ENCODE assay signal across 21 cellular contexts in genomic region chr7:143396182-143396581, GRCh38. TPM values are rescaled to one million over a fixed set of nuclear protein-coding genes. Genes with fewer than 3 reads are reported as not detected.
DNase-seq lines count a peak whose midpoint lies in the region; ATAC-seq, FAIRE-seq and TF ChIP-seq lines count a peak whose summit lies in the region.
"Had no signal": no experiment of that assay in that cellular context is flagged by ENCODE, and none has a peak within 500 bp of the region (broad histone marks: within the 10 kb centered on the region; RNA-seq: fewer than 3 reads in every experiment).

No MANE protein-coding gene starts in this region.

- H3K4me3 Mint-ChIP-seq in naive thymus-derived CD8-positive, alpha-beta T cell, result no peak overlapping the region
- H3K4me3 Mint-ChIP-seq: CD4-positive, alpha-beta T cell had no signal

- TF ChIP-seq POLR2A in heart left ventricle (IDR thresholded peaks at IDR 0.05), result no peak
- TF ChIP-seq POLR2A in K562 (conservative IDR thresholded peaks at IDR 0.05), result no peak

- TF ChIP-seq CTCF in left ventricle myocardium inferior (IDR thresholded peaks at IDR 0.05; ENCODE audit: borderline replicate concordance) (no peak), heart left ventricle (IDR thresholded peaks at IDR 0.05) (no peak), K562 (IDR thresholded peaks at IDR 0.05 in 2 of 3, conservative IDR thresholded peaks at IDR 0.05 in 1 of 3; ENCODE audit: insufficient read depth in 2 of 3, low read depth in 1 of 3, low read length in 3 of 3) (0 out of 6 replicates have a peak, but pooled peaks of 2 of the 3 experiments have one; percentile 3 to 11), upper lobe of right lung (IDR thresholded peaks at IDR 0.05) (no peak)

- H3K36me3 ChIP-seq in left ventricle myocardium inferior, result peaks cover 8% of the 10 kb centered on the region
- peaks cover 0 to 16% (median 4%) of the 10 kb centered on the region in 9 donors for H3K36me3 ChIP-seq in heart left ventricle
- H3K36me3 ChIP-seq in K562 (ENCODE audit: control insufficient read depth, insufficient read depth, low read length), result peaks cover 7% of the 10 kb centered on the region; the same call in 1 of the 3 replicates
- H3K36me3 ChIP-seq in upper lobe of right lung, result peaks cover 9% of the 10 kb centered on the region

- DNase-seq in left ventricle myocardium inferior (no peak), heart left ventricle (no peak), K562 (ENCODE audit: extremely low read depth in 1 of 4, low spot score in 3 of 4) (no peak), upper lobe of right lung (peak; percentile 60), NCI-H1417 (lab: John Stamatoyannopoulos, UW) (no peak)
- no peak for DNase-seq in naive thymus-derived CD8-positive, alpha-beta T cell
- DNase-seq: ACHN; AML-193; CD4-positive, alpha-beta T cell; DMS79 treated with DMSO at 0.1 percent for 48 hours; NCI-H1048; NCI-H2081 treated with DMSO at 0.1 percent for 48 hours; NCI-H510A; NCI-H82; PC-3 had no signal

- H3K4me1 ChIP-seq in left ventricle myocardium inferior (peaks cover 56% of the 10 kb centered on the region), heart left ventricle (peaks cover 2 to 53% (median 38%) of the 10 kb centered on the region in 12 donors), K562 (replicated peaks in 1 of 2; ENCODE audit: control insufficient read depth in 2 of 2, insufficient read depth in 2 of 2, low read length in 2 of 2) (peaks cover 0 to 17% of the 10 kb centered on the region in 2 experiments; a peak in 2 of 5 replicates), upper lobe of right lung (peaks cover 38% of the 10 kb centered on the region)

- no peaks in the 10 kb centered on the region for H3K9me3 ChIP-seq in left ventricle myocardium inferior (replicated peaks)
- no peaks in the 10 kb centered on the region for H3K9me3 ChIP-seq in heart left ventricle
- H3K9me3 ChIP-seq in K562 (replicated peaks; ENCODE audit: control insufficient read depth, insufficient read depth, low read depth, low read length), result no peaks in the 10 kb centered on the region
- no peaks in the 10 kb centered on the region for H3K9me3 ChIP-seq in upper lobe of right lung
- H3K9me3 ChIP-seq: SJSA1 had no signal

- no TSS peak for BruUV-seq in K562 (replicated peaks; lab: Mats Ljungman, UMichigan)

- H3K9me1 ChIP-seq in K562 (ENCODE audit: control insufficient read depth, insufficient read depth, low read length), result peaks cover 3% of the 10 kb centered on the region

- WGBS in heart left ventricle, 4 donors, result 81 to 84% (median 81%) methylated on average over 7 of the region's 7 CpGs
- WGBS in K562 (ENCODE audit: insufficient coverage, low coverage, missing lambda C conversion rate), result 24% methylated on average over 7 of the region's 7 CpGs

- no peak overlapping the region for H3K9ac ChIP-seq in K562 (ENCODE audit: insufficient read depth in 1 of 2, low read depth in 2 of 2, low read length in 2 of 2)

- in situ Hi-C loops in K562 (cut with MboI), result no loop called here

- H2AFZ ChIP-seq in K562 (ENCODE audit: low read depth, low read length), result no peak overlapping the region

- H3K4me1 Mint-ChIP-seq in naive thymus-derived CD8-positive, alpha-beta T cell, result peaks cover 11 to 35% (median 22%) of the 10 kb centered on the region in 4 donors

- POLR2A ChIA-PET in K562 (lab: Yijun Ruan, JAX), result interaction anchor here (0.8 to 9.7 kb wide), 6 partner anchors 8 to 12 kb away, joined by 3 to 131 read pairs (median 4); partner anchors contain the start of gene EPHA1
- POLR2A ChIA-PET in naive thymus-derived CD8-positive, alpha-beta T cell (lab: Charles Lee), result interaction anchor here (1.0 to 11.9 kb wide), 3 partner anchors 10 to 17 kb away, joined by 3 to 91 read pairs (median 17); partner anchors contain the start of gene EPHA1

- TF ChIP-seq EP300 in K562 (IDR thresholded peaks at IDR 0.05; ENCODE audit: low read length), result no peak

- peaks cover 25% of the 10 kb centered on the region for H4K20me1 ChIP-seq in K562 (replicated peaks; ENCODE audit: control insufficient read depth, insufficient read depth, low read length)

- peak overlapping the region in 6 of 10 donors; percentile 27 to 95 (median 66) for H3K27ac Mint-ChIP-seq in naive thymus-derived CD8-positive, alpha-beta T cell

- H3K4me3 ChIP-seq in left ventricle myocardium inferior, result peak overlapping the region; percentile 12
- no peak overlapping the region for H3K4me3 ChIP-seq in heart left ventricle
- no peak overlapping the region for H3K4me3 ChIP-seq in K562
- no peak overlapping the region for H3K4me3 ChIP-seq in upper lobe of right lung
- H3K4me3 ChIP-seq: SJSA1 had no signal

- peak overlapping the region; percentile 60 for H3K27ac ChIP-seq in left ventricle myocardium inferior (replicated peaks)
- no peak overlapping the region for H3K27ac ChIP-seq in heart left ventricle
- H3K27ac ChIP-seq in K562 (ENCODE audit: extremely low read depth, low read depth, low read length), result no peak overlapping the region
- peak overlapping the region; percentile 65 for H3K27ac ChIP-seq in upper lobe of right lung
- H3K27ac ChIP-seq: RWPE1, SJSA1 had no signal

- H3K27me3 ChIP-seq in left ventricle myocardium inferior (ENCODE audit: low read depth) (no peaks in the 10 kb centered on the region), heart left ventricle (no peaks in the 10 kb centered on the region), K562 (ENCODE audit: control insufficient read depth in 2 of 2, insufficient read depth in 2 of 2, low read length in 2 of 2) (peaks cover 40 to 74% of the 10 kb centered on the region in 2 experiments; a peak in 4 of 5 replicates), upper lobe of right lung (no peaks in the 10 kb centered on the region)

- CTCF ChIA-PET in K562 (lab: Yijun Ruan, JAX; ENCODE audit: low intra/inter-chr PET ratio), result interaction anchor here (1.4 kb wide), 1 partner anchor 341 kb away, joined by 4 read pairs; no protein-coding TSS in a partner anchor

- no peak for TF ChIP-seq RAD21 in K562 (CRISPR knock-in tag; conservative IDR thresholded peaks at IDR 0.05 in 1 of 2, IDR thresholded peaks at IDR 0.05 in 1 of 2)

- no peaks in the 10 kb centered on the region for H3K9me3 Mint-ChIP-seq in naive thymus-derived CD8-positive, alpha-beta T cell
- H3K9me3 Mint-ChIP-seq: CD4-positive, alpha-beta T cell had no signal

- no peak for FAIRE-seq in K562 (lab: Jason Lieb, UNC)

- ATAC-seq in heart left ventricle (no peak), K562 (peak; percentile 21), upper lobe of right lung (no peak), HG02840 (IDR thresholded peaks at IDR 0.05; ENCODE audit: low FRiP score, unreplicated experiment) (no peak), GM19324 (IDR thresholded peaks at IDR 0.05; ENCODE audit: low FRiP score, unreplicated experiment) (no peak)
- ATAC-seq in naive thymus-derived CD8-positive, alpha-beta T cell, result no peak
- ATAC-seq: PC-3 had no signal

- no peak overlapping the region for H3K4me2 ChIP-seq in K562 (ENCODE audit: insufficient read depth, low read length)

- intact Hi-C loops in left ventricle myocardium inferior (cut with micrococcal nuclease) (no loop called here), heart left ventricle (cut with DNase I) (no loop called here), K562 (cut with micrococcal nuclease) (no loop called here), upper lobe of right lung (cut with DNase I) (no loop called here)

- no peaks in the 10 kb centered on the region for H3K79me2 ChIP-seq in K562 (ENCODE audit: control insufficient read depth, insufficient read depth, low read length)

- no peaks in the 10 kb centered on the region for H3K27me3 Mint-ChIP-seq in naive thymus-derived CD8-positive, alpha-beta T cell
- H3K27me3 Mint-ChIP-seq: CD4-positive, alpha-beta T cell had no signal

- peaks cover 0 to 87% (median 3%) of the 10 kb centered on the region in 3 donors for H3K36me3 Mint-ChIP-seq in naive thymus-derived CD8-positive, alpha-beta T cell

RNA-seq across cellular contexts. Expression of gene EPHA1, which starts 12.5 kb away (rescaled TPM):
- total RNA-seq in left ventricle myocardium inferior, result not detected
- total RNA-seq in heart left ventricle, result under 1 TPM in 3 of 9 donors, not detected in 6; 0.06 to 0.51 (median 0.48) TPM
- polyA plus RNA-seq in heart left ventricle, result under 1 TPM in 1 of 2 donors, not detected in 1; 0.04 TPM
- total RNA-seq in K562 (2011; cell fraction: chromatin; rRNA removed; ENCODE audit: low replicate concordance), result 0.37 TPM in 1 of 2 replicates, not detected in the other
- 0.26 and 0.67 TPM in 2 replicates for total RNA-seq in K562 (2011; cell fraction: nucleolus; rRNA removed)
- total RNA-seq in K562 (2011; cell fraction: nucleoplasm; rRNA removed), result 0.37 TPM in 1 of 2 replicates, not detected in the other
- not detected in 2 replicates for total RNA-seq in K562 (2014; rRNA removed)
- not detected in 2 replicates for total RNA-seq in K562 (2014; rRNA removed; fragmentation: Illumina TruSeq; extraction: Trizol)
- not detected in 2 replicates for total RNA-seq in K562 (2015; rRNA removed; fragmentation: Illumina TruSeq; extraction: Trizol)
- 0.22 and 0.25 TPM in 2 replicates for total RNA-seq in K562 (2021)
- 0.07 and 0.32 TPM in 2 replicates for polyA plus RNA-seq in K562 (2011; rRNA removed)
- 0.03 and 0.39 TPM in 2 replicates for polyA plus RNA-seq in K562 (2011; cell fraction: cytosol; rRNA removed)
- 0.25 and 1.1 TPM in 2 replicates for polyA plus RNA-seq in K562 (2011; cell fraction: nucleus; rRNA removed)
- 2.7 and 3.5 TPM in 2 replicates for polyA plus RNA-seq in K562 (2012)
- polyA plus RNA-seq in K562 (2014; fragmentation: Illumina TruSeq; extraction: Trizol), result not detected in 2 replicates
- not detected for polyA plus RNA-seq in K562 (2014; fragmentation: Nextera tagmentation; extraction: Ambion mirVana)
- 0.05 and 0.57 TPM in 2 replicates for polyA plus RNA-seq in K562 (2014; rRNA removed)
- polyA minus RNA-seq in K562 (2011; rRNA and poly(A)+ RNA removed), result 0.14 TPM in 1 of 2 replicates, not detected in the other
- not detected in 2 replicates for polyA minus RNA-seq in K562 (2011; cell fraction: cytosol; rRNA and poly(A)+ RNA removed)
- 0.54 TPM in 1 of 2 replicates, not detected in the other for polyA minus RNA-seq in K562 (2011; cell fraction: nucleus; rRNA and poly(A)+ RNA removed)
- total RNA-seq in naive thymus-derived CD8-positive, alpha-beta T cell, result 10 to 100 TPM; 44.8 to 44.9 TPM
- 10 to 100 TPM; 10.1 to 37.1 (median 16.2) TPM for polyA plus RNA-seq in naive thymus-derived CD8-positive, alpha-beta T cell
- total RNA-seq in upper lobe of right lung, result 13.9 TPM
- total RNA-seq: G401, SJSA1 had no signal

RNA-seq across cellular contexts. Expression of gene ZYX, which starts 15.0 kb away (rescaled TPM):
- total RNA-seq in left ventricle myocardium inferior (68.4 TPM), heart left ventricle (100 to 1,000 TPM in 4 of 9 donors, 10 to 100 TPM in 5; 59.6 to 217 (median 79.4) TPM), K562 (2014; rRNA removed) (26.9 and 37.8 TPM in 2 replicates), K562 (2014; rRNA removed; fragmentation: Illumina TruSeq; extraction: Trizol) (9.2 and 11.5 TPM in 2 replicates), K562 (2015; rRNA removed; fragmentation: Illumina TruSeq; extraction: Trizol) (15.7 and 17.3 TPM in 2 replicates), K562 (2021) (114 and 130 TPM in 2 replicates), upper lobe of right lung (263 TPM)
- polyA plus RNA-seq in heart left ventricle (100 to 1,000 TPM in 1 of 2 donors, 10 to 100 TPM in 1; 55.9 to 156 TPM), K562 (2011; rRNA removed) (9.0 and 18.5 TPM in 2 replicates), K562 (2014; fragmentation: Illumina TruSeq; extraction: Trizol) (81.7 and 116 TPM in 2 replicates), K562 (2014; fragmentation: Nextera tagmentation; extraction: Ambion mirVana) (1 to 10 TPM; 1.8 to 3.1 TPM), K562 (2014; rRNA removed) (30.0 and 35.0 TPM in 2 replicates)
- total RNA-seq in K562 (2011; cell fraction: chromatin; rRNA removed; ENCODE audit: low replicate concordance), result 38.7 and 99.5 TPM in 2 replicates
- total RNA-seq in K562 (2011; cell fraction: nucleolus; rRNA removed), result 54.7 and 66.9 TPM in 2 replicates
- 41.5 and 64.4 TPM in 2 replicates for total RNA-seq in K562 (2011; cell fraction: nucleoplasm; rRNA removed)
- 15.7 and 26.2 TPM in 2 replicates for polyA plus RNA-seq in K562 (2011; cell fraction: cytosol; rRNA removed)
- polyA plus RNA-seq in K562 (2011; cell fraction: nucleus; rRNA removed), result 53.7 and 98.4 TPM in 2 replicates
- polyA plus RNA-seq in K562 (2012), result 141 and 252 TPM in 2 replicates
- 8.3 and 9.5 TPM in 2 replicates for polyA minus RNA-seq in K562 (2011; rRNA and poly(A)+ RNA removed)
- polyA minus RNA-seq in K562 (2011; cell fraction: cytosol; rRNA and poly(A)+ RNA removed), result 57.5 and 83.9 TPM in 2 replicates
- polyA minus RNA-seq in K562 (2011; cell fraction: nucleus; rRNA and poly(A)+ RNA removed), result 35.4 and 38.0 TPM in 2 replicates
- 100 to 1,000 TPM; 138 to 151 TPM for total RNA-seq in naive thymus-derived CD8-positive, alpha-beta T cell
- polyA plus RNA-seq in naive thymus-derived CD8-positive, alpha-beta T cell, result 100 to 1,000 TPM in 1 of 3 donors, 10 to 100 TPM in 2; 58.6 to 142 (median 82.6) TPM

RNA-seq across cellular contexts. Expression of gene FAM131B, which starts 33.7 kb away (rescaled TPM):
- total RNA-seq in left ventricle myocardium inferior, result 0.47 TPM
- total RNA-seq in heart left ventricle, result under 1 TPM; 0.15 to 0.79 (median 0.42) TPM
- polyA plus RNA-seq in heart left ventricle, result under 1 TPM; 0.19 to 0.25 TPM
- 0.07 TPM in 1 of 2 replicates, not detected in the other for total RNA-seq in K562 (2011; cell fraction: chromatin; rRNA removed; ENCODE audit: low replicate concordance)
- not detected in 2 replicates for total RNA-seq in K562 (2011; cell fraction: nucleolus; rRNA removed)
- not detected in 2 replicates for total RNA-seq in K562 (2011; cell fraction: nucleoplasm; rRNA removed)
- not detected in 2 replicates for total RNA-seq in K562 (2014; rRNA removed)
- not detected in 2 replicates for total RNA-seq in K562 (2014; rRNA removed; fragmentation: Illumina TruSeq; extraction: Trizol)
- not detected in 2 replicates for total RNA-seq in K562 (2015; rRNA removed; fragmentation: Illumina TruSeq; extraction: Trizol)
- total RNA-seq in K562 (2021), result 0.04 TPM in 2 replicates
- 0.03 and 0.11 TPM in 2 replicates for polyA plus RNA-seq in K562 (2011; rRNA removed)
- not detected in 2 replicates for polyA plus RNA-seq in K562 (2011; cell fraction: cytosol; rRNA removed)
- polyA plus RNA-seq in K562 (2011; cell fraction: nucleus; rRNA removed), result 0.09 TPM in 1 of 2 replicates, not detected in the other
- 0.03 TPM in 2 replicates for polyA plus RNA-seq in K562 (2012)
- polyA plus RNA-seq in K562 (2014; fragmentation: Illumina TruSeq; extraction: Trizol), result not detected in 2 replicates
- not detected for polyA plus RNA-seq in K562 (2014; fragmentation: Nextera tagmentation; extraction: Ambion mirVana)
- not detected in 2 replicates for polyA plus RNA-seq in K562 (2014; rRNA removed)
- polyA minus RNA-seq in K562 (2011; rRNA and poly(A)+ RNA removed), result not detected in 2 replicates
- 0.29 TPM in 1 of 2 replicates, not detected in the other for polyA minus RNA-seq in K562 (2011; cell fraction: cytosol; rRNA and poly(A)+ RNA removed)
- polyA minus RNA-seq in K562 (2011; cell fraction: nucleus; rRNA and poly(A)+ RNA removed), result 0.33 TPM in 1 of 2 replicates, not detected in the other
- 1 to 10 TPM in 1 of 2 experiments, under 1 TPM in 1; 0.78 to 1.2 TPM for total RNA-seq in naive thymus-derived CD8-positive, alpha-beta T cell
- 1 to 10 TPM in 1 of 3 donors, under 1 TPM in 2; 0.44 to 1.1 (median 0.54) TPM for polyA plus RNA-seq in naive thymus-derived CD8-positive, alpha-beta T cell
- 0.90 TPM for total RNA-seq in upper lobe of right lung

RNA-seq across cellular contexts. Expression of gene TAS2R60, which starts 47.1 kb away (rescaled TPM):
- not detected for total RNA-seq in left ventricle myocardium inferior
- total RNA-seq in heart left ventricle, result not detected
- not detected for polyA plus RNA-seq in heart left ventricle
- total RNA-seq in K562 (2011; cell fraction: chromatin; rRNA removed; ENCODE audit: low replicate concordance), result 1.6 and 5.5 TPM in 2 replicates
- total RNA-seq in K562 (2011; cell fraction: nucleolus; rRNA removed), result 1.0 and 1.1 TPM in 2 replicates
- 0.88 and 3.2 TPM in 2 replicates for total RNA-seq in K562 (2011; cell fraction: nucleoplasm; rRNA removed)
- total RNA-seq in K562 (2014; rRNA removed), result not detected in 2 replicates
- not detected in 2 replicates for total RNA-seq in K562 (2014; rRNA removed; fragmentation: Illumina TruSeq; extraction: Trizol)
- total RNA-seq in K562 (2015; rRNA removed; fragmentation: Illumina TruSeq; extraction: Trizol), result not detected in 2 replicates
- not detected in 2 replicates for total RNA-seq in K562 (2021)
- 0.08 TPM in 2 replicates for polyA plus RNA-seq in K562 (2011; rRNA removed)
- polyA plus RNA-seq in K562 (2011; cell fraction: cytosol; rRNA removed), result not detected in 2 replicates
- 0.33 and 0.53 TPM in 2 replicates for polyA plus RNA-seq in K562 (2011; cell fraction: nucleus; rRNA removed)
- 0.08 and 0.14 TPM in 2 replicates for polyA plus RNA-seq in K562 (2012)
- polyA plus RNA-seq in K562 (2014; fragmentation: Illumina TruSeq; extraction: Trizol), result not detected in 2 replicates
- not detected for polyA plus RNA-seq in K562 (2014; fragmentation: Nextera tagmentation; extraction: Ambion mirVana)
- 0.28 TPM in 1 of 2 replicates, not detected in the other for polyA plus RNA-seq in K562 (2014; rRNA removed)
- 0.27 and 0.46 TPM in 2 replicates for polyA minus RNA-seq in K562 (2011; rRNA and poly(A)+ RNA removed)
- polyA minus RNA-seq in K562 (2011; cell fraction: cytosol; rRNA and poly(A)+ RNA removed), result not detected in 2 replicates
- polyA minus RNA-seq in K562 (2011; cell fraction: nucleus; rRNA and poly(A)+ RNA removed), result 0.54 and 0.67 TPM in 2 replicates
- total RNA-seq in naive thymus-derived CD8-positive, alpha-beta T cell, result 1 to 10 TPM in 1 of 2 experiments, under 1 TPM in 1; 0.96 to 1.0 TPM
- polyA plus RNA-seq in naive thymus-derived CD8-positive, alpha-beta T cell, result under 1 TPM in 1 of 3 donors, not detected in 2; 0.23 TPM
- not detected for total RNA-seq in upper lobe of right lung
- total RNA-seq: G401, MCF 10A, PC-3, SJSA1 had no signal

Comparison
In these comparisons a context has a peak if more than half of its experiments do, and no peak if none do; other contexts are left out.
1. H3K27ac ChIP-seq: peak in left ventricle myocardium inferior (single experiment) and upper lobe of right lung (single experiment); none in heart left ventricle (0 of 12) and K562 (single experiment).
2. CTCF ChIP-seq: peak in K562 (2 of 3); none in left ventricle myocardium inferior (single experiment), heart left ventricle (0 of 12) and upper lobe of right lung (single experiment).